In the genomic region with DNA sequence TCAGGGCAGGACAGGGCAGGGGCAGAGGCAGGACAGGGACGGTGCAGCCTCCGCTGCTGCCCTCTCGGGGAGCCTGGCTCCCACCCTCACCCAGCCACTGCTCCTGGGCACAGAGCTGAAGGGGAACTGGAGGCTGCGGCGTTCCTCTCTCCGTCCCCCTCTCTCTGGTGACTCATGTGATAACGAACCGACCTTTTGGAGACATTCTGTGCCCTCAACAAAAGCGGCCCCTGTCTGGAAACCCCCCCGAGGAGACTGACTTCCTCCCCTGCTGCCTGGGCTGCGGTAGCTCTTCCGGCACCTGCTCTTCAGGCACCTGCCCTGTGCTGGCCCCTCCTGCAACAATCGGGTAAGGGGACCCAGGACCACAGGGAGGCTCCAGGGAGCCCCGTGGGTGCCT, we compare ENCODE assay signal across 7 cellular contexts.
DNase-seq lines count a peak whose midpoint lies in the region; ATAC-seq, FAIRE-seq and TF ChIP-seq lines count a peak whose summit lies in the region.
"Not testable (repeated sequence)": the region's sequence is repeated elsewhere in the genome, so short reads cannot be mapped to it uniquely, and the experiment has no call there.

No MANE protein-coding gene starts in this region.

- H3K4me3 ChIP-seq in endothelial cell of umbilical vein (replicated peaks in 1 of 3; ENCODE audit: insufficient read depth in 1 of 3, low read depth in 1 of 3, low read length in 3 of 3): not testable (repeated sequence)

- not testable (repeated sequence) for H3K9me3 ChIP-seq in endothelial cell of umbilical vein (replicated peaks; ENCODE audit: control insufficient read depth, insufficient read depth, low read length)

- H2AFZ ChIP-seq in endothelial cell of umbilical vein (ENCODE audit: low read depth, low read length): not testable (repeated sequence)

- not testable (repeated sequence) for H3K9me3 Mint-ChIP-seq in activated T-cell treated with anti-CD3 and anti-CD28 coated beads, Interleukin-2, amount 50 U/mL, for 72 hours

- not testable (repeated sequence) for H3K27me3 ChIP-seq in endothelial cell of umbilical vein (ENCODE audit: control insufficient read depth in 2 of 2, insufficient read depth in 2 of 2, low read length in 2 of 2)

- peak overlapping the region; percentile 81 for H3K27ac Mint-ChIP-seq in activated T-cell treated with anti-CD3 and anti-CD28 coated beads, Interleukin-2, amount 50 U/mL, for 72 hours

- not testable (repeated sequence) for H3K36me3 ChIP-seq in endothelial cell of umbilical vein (ENCODE audit: control insufficient read depth in 2 of 2, extremely low read depth in 1 of 2, insufficient read depth in 2 of 2, low read length in 2 of 2)

- H3K4me1 ChIP-seq in endothelial cell of umbilical vein (ENCODE audit: control insufficient read depth, extremely low read depth, insufficient read depth, low read length): not testable (repeated sequence)

- ATAC-seq in GM19023 (IDR thresholded peaks at IDR 0.05; ENCODE audit: unreplicated experiment) (peak; percentile 54), HG03159 (IDR thresholded peaks at IDR 0.05; ENCODE audit: unreplicated experiment) (peak; percentile 61)
- peak; percentile 83 to 85 for ATAC-seq in activated T-cell treated with anti-CD3 and anti-CD28 coated beads, Interleukin-2, amount 50 U/mL, for 72 hours (replicated peaks in 1 of 2)

- POLR2A ChIA-PET in endothelial cell of umbilical vein (lab: Charles Lee): not testable (repeated sequence)

- not testable (repeated sequence) for H4K20me1 ChIP-seq in endothelial cell of umbilical vein (replicated peaks; ENCODE audit: control insufficient read depth, extremely low read depth, insufficient read depth, low read length)

- TF ChIP-seq POLR2A in endothelial cell of umbilical vein (IDR thresholded peaks at IDR 0.05; ENCODE audit: low read depth, low read length): not testable (repeated sequence)

- DNase-seq in T-helper 2 cell (peak; percentile 44 to 87 (median 74)), endothelial cell of umbilical vein (ENCODE audit: low read depth, low spot score) (peak; percentile 21), mucosa of gallbladder (ENCODE audit: low spot score) (peak; percentile 43)
- DNase-seq in activated T-cell treated with anti-CD3 and anti-CD28 coated beads, Interleukin-2, amount 50 U/mL, for 72 hours: peak; percentile 78 to 85
- DNase-seq in stimulated activated CD4-positive, alpha-beta T cell treated with anti-CD3 and anti-CD28 coated beads, TNF-alpha, amount 100 ng/mL, for 4 hours (ENCODE audit: low read depth in 3 of 3): peak; percentile 51 to 73 (median 62)

- H3K36me3 Mint-ChIP-seq in activated T-cell treated with anti-CD3 and anti-CD28 coated beads, Interleukin-2, amount 50 U/mL, for 72 hours (ENCODE audit: insufficient read depth in 2 of 2): not testable (repeated sequence)

- dilution Hi-C loops in endothelial cell of umbilical vein (cut with MboI; ENCODE audit: extremely low pct_ligation_motif_present, low sequenced_read_pairs): not testable (repeated sequence)

- not testable (repeated sequence) for H3K9ac ChIP-seq in endothelial cell of umbilical vein (replicated peaks; ENCODE audit: extremely low read depth, insufficient read depth, low read length)

- H3K27ac ChIP-seq in endothelial cell of umbilical vein (ENCODE audit: insufficient read depth, low read depth, low read length): not testable (repeated sequence)

- not testable (repeated sequence) for H3K4me1 Mint-ChIP-seq in activated T-cell treated with anti-CD3 and anti-CD28 coated beads, Interleukin-2, amount 50 U/mL, for 72 hours (ENCODE audit: low read depth)

- not testable (repeated sequence) for H3K79me2 ChIP-seq in endothelial cell of umbilical vein (ENCODE audit: control insufficient read depth, insufficient read depth, low read length)

- not testable (repeated sequence) for BruUV-seq in endothelial cell of umbilical vein (replicated peaks; lab: Mats Ljungman, UMichigan)

- not testable (repeated sequence) for H3K27me3 Mint-ChIP-seq in activated T-cell treated with anti-CD3 and anti-CD28 coated beads, Interleukin-2, amount 50 U/mL, for 72 hours (ENCODE audit: low read depth)

- CTCF ChIA-PET in endothelial cell of umbilical vein (lab: Charles Lee): not testable (repeated sequence)

- not testable (repeated sequence) for TF ChIP-seq CTCF in endothelial cell of umbilical vein (IDR thresholded peaks at IDR 0.05; ENCODE audit: extremely low read depth in 1 of 2, insufficient read depth in 1 of 2, low read depth in 1 of 2, low read length in 2 of 2)

- peak overlapping the region; percentile 76 to 84 for H3K4me3 Mint-ChIP-seq in activated T-cell treated with anti-CD3 and anti-CD28 coated beads, Interleukin-2, amount 50 U/mL, for 72 hours

- intact Hi-C loops in endothelial cell of umbilical vein (cut with micrococcal nuclease): not testable (repeated sequence)

- not testable (repeated sequence) for H3K9me1 ChIP-seq in endothelial cell of umbilical vein (replicated peaks; ENCODE audit: control insufficient read depth, extremely low read depth, insufficient read depth, low read length)

- H3K4me2 ChIP-seq in endothelial cell of umbilical vein (ENCODE audit: insufficient read depth, low read length): not testable (repeated sequence)

- FAIRE-seq in endothelial cell of umbilical vein (lab: Jason Lieb, UNC): not testable (repeated sequence)

Comparison
In these comparisons a context has a peak if more than half of its experiments do, and no peak if none do; other contexts are left out.
1. DNase-seq: peak in every context shown above with its lines; median percentile 82 in activated T-cell treated with anti-CD3 and anti-CD28 coated beads, Interleukin-2, amount 50 U/mL, for 72 hours; 74 in T-helper 2 cell; 62 in stimulated activated CD4-positive, alpha-beta T cell treated with anti-CD3 and anti-CD28 coated beads, TNF-alpha, amount 100 ng/mL, for 4 hours; 43 in mucosa of gallbladder; 21 in endothelial cell of umbilical vein.